Comparison of ENCODE assay signal across 11 cellular contexts in the genomic region with DNA sequence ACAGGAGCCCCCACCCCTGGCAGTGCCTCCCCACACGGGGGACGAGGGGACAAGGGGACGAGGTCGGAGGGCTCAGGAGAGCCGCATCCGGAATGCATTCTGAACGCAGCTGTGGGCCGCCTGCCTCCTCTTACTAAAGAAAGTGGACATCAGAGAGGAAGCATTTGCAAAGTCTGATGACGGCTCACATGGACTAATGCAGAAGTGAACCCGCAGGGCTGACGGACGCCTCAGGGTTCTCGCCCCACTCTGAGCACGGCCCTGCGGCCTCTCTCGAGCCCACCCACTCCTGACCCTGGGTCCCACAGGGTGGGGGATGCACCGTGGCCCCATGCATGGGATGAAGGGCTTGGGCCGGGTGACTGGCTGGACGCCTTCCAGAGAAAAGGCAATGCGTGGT. TPM values are rescaled to one million over a fixed set of nuclear protein-coding genes. Genes with fewer than 3 reads are reported as not detected.
A peak's percentile ranks its signal among the peaks of the same experiment; 100 is the strongest.
DNase-seq lines count a peak whose midpoint lies in the region; ATAC-seq and TF ChIP-seq lines count a peak whose summit lies in the region.
"Had no signal": no experiment of that assay in that cellular context is flagged by ENCODE, and none has a peak within 500 bp of the region (broad histone marks: within the 10 kb centered on the region; RNA-seq: fewer than 3 reads in every experiment).

No MANE protein-coding gene starts in this region.

- no peak overlapping the region for H3K4me3 ChIP-seq in Peyer's patch
- H3K4me3 ChIP-seq: BLaER1 treated with 17β-estradiol and CSF1 and Interleukin-3, amounts not matched to agents 10 nM and 100 nM had no signal

- peaks cover 0 to 13% (median 9%) of the 10 kb centered on the region in 4 donors for H3K4me1 ChIP-seq in Peyer's patch

- peak; percentile 54 for DNase-seq in CD1c-positive myeloid dendritic cell (ENCODE audit: extremely low spot score)
- peak; percentile 14 to 50 (median 44) for DNase-seq in Peyer's patch
- peak; percentile 12 for DNase-seq in left cardiac atrium
- peak; percentile 75 for DNase-seq in posterior vena cava (ENCODE audit: low spot score)
- no peak for DNase-seq in SW480 (ENCODE audit: low spot score)
- no peak for DNase-seq in NCI-H510A (lab: John Stamatoyannopoulos, UW)
- DNase-seq in GM10248 (ENCODE audit: extremely low spot score) = no peak
- DNase-seq: NCI-H2029, small intestine had no signal

- POLR2A ChIA-PET in GM10248 (lab: Yijun Ruan, JAX) = no interaction called here

- H3K9me3 ChIP-seq in Peyer's patch = no peaks in the 10 kb centered on the region
- H3K9me3 ChIP-seq: BLaER1 treated with 17β-estradiol and CSF1 and Interleukin-3, amounts not matched to agents 10 nM and 100 nM had no signal

- TF ChIP-seq CTCF in Peyer's patch (IDR thresholded peaks at IDR 0.05) (no peak), GM10248 (IDR thresholded peaks at IDR 0.05; ENCODE audit: control extremely low read depth, extremely low read depth, low read depth, missing control alignments) (no peak)

- intact Hi-C loops in left cardiac atrium (cut with DNase I) = no loop called here
- intact Hi-C loops in posterior vena cava (cut with DNase I) = no loop called here

- CTCF ChIA-PET in GM10248 (lab: Yijun Ruan, JAX) = interaction anchor here (1.1 to 1.5 kb wide), 2 partner anchors 12 to 38 kb away, joined by 3 read pairs; no protein-coding TSS in a partner anchor

- no peak overlapping the region for H3K27ac ChIP-seq in Peyer's patch
- H3K27ac ChIP-seq: BLaER1 treated with 17β-estradiol and CSF1 and Interleukin-3, amounts not matched to agents 10 nM and 100 nM had no signal

- H3K27me3 ChIP-seq in Peyer's patch = no peaks in the 10 kb centered on the region
- H3K27me3 ChIP-seq: BLaER1 treated with 17β-estradiol and CSF1 and Interleukin-3, amounts not matched to agents 10 nM and 100 nM had no signal

- peaks cover 0 to 18% (median 0%) of the 10 kb centered on the region in 3 donors for H3K36me3 ChIP-seq in Peyer's patch

- TF ChIP-seq POLR2A in Peyer's patch (IDR thresholded peaks at IDR 0.05) = no peak

- ATAC-seq in left cardiac atrium (no peak), GM21529 (IDR thresholded peaks at IDR 0.05; ENCODE audit: unreplicated experiment) (no peak)

RNA-seq across cellular contexts. Expression of a gene that starts 5.9 kb away (rescaled TPM):
- 10 to 100 TPM in 3 of 4 donors, 1 to 10 TPM in 1; 8.8 to 59.4 (median 28.5) TPM for total RNA-seq in Peyer's patch
- 10 to 100 TPM; 17.5 to 22.7 TPM for total RNA-seq in left cardiac atrium
- 10 to 100 TPM; 30.8 to 36.9 TPM for total RNA-seq in posterior vena cava

Comparison
In these comparisons a context has a peak if more than half of its experiments do, and no peak if none do; other contexts are left out.
1. DNase-seq: peak in CD1c-positive myeloid dendritic cell (single experiment), Peyer's patch (3 of 3), left cardiac atrium (single experiment) and posterior vena cava (single experiment); none in SW480 (single experiment), NCI-H510A (single experiment) and GM10248 (single experiment).